ENCODE assay signal across 2 cellular contexts in the genomic region with DNA sequence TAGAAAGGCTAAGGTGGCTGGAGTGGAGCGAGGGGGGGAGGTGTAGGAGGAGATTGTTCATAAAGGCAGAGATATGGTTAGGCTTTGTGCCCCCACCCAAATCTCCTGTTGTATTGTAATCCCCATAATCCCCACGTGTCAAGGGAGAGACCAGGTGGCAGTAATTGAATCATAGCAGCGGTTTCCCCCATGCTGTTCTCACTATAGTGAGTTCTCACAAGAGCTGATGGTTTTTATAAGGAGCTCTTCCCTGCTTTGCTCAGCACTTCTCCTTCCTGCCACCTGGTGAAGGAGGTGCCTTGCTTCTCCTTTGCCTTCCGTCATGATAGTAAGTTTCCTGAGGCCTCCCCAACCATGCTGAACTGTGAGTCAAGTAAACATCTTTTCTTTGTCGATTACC.
TF ChIP-seq lines count a peak whose summit lies in the region.

No MANE protein-coding gene starts in this region.

TF ChIP-seq in GM23338, 12 proteins besides CTCF, POLR2A, EP300 and RAD21 (continues in another document):
- TF ChIP-seq, protein P1, sequence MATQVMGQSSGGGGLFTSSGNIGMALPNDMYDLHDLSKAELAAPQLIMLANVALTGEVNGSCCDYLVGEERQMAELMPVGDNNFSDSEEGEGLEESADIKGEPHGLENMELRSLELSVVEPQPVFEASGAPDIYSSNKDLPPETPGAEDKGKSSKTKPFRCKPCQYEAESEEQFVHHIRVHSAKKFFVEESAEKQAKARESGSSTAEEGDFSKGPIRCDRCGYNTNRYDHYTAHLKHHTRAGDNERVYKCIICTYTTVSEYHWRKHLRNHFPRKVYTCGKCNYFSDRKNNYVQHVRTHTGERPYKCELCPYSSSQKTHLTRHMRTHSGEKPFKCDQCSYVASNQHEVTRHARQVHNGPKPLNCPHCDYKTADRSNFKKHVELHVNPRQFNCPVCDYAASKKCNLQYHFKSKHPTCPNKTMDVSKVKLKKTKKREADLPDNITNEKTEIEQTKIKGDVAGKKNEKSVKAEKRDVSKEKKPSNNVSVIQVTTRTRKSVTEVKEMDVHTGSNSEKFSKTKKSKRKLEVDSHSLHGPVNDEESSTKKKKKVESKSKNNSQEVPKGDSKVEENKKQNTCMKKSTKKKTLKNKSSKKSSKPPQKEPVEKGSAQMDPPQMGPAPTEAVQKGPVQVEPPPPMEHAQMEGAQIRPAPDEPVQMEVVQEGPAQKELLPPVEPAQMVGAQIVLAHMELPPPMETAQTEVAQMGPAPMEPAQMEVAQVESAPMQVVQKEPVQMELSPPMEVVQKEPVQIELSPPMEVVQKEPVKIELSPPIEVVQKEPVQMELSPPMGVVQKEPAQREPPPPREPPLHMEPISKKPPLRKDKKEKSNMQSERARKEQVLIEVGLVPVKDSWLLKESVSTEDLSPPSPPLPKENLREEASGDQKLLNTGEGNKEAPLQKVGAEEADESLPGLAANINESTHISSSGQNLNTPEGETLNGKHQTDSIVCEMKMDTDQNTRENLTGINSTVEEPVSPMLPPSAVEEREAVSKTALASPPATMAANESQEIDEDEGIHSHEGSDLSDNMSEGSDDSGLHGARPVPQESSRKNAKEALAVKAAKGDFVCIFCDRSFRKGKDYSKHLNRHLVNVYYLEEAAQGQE (IDR thresholded peaks at IDR 0.05; ENCODE audit: unreplicated experiment), result no peak
- no peak for TF ChIP-seq POLR2AphosphoS5 (IDR thresholded peaks at IDR 0.05; ENCODE audit: low read depth)
- no peak for TF ChIP-seq ZNF331 (CRISPR knock-in tag; IDR thresholded peaks at IDR 0.05; ENCODE audit: low read depth)
- TF ChIP-seq JUNB (IDR thresholded peaks at IDR 0.05; ENCODE audit: unreplicated experiment), result no peak
- TF ChIP-seq EZH2phosphoT487 (IDR thresholded peaks at IDR 0.05; ENCODE audit: unreplicated experiment), result no peak
- no peak for TF ChIP-seq STAT1 (IDR thresholded peaks at IDR 0.05; ENCODE audit: unreplicated experiment)
- TF ChIP-seq NANOG (IDR thresholded peaks at IDR 0.05; ENCODE audit: borderline replicate concordance), result no peak
- TF ChIP-seq, protein P2, sequence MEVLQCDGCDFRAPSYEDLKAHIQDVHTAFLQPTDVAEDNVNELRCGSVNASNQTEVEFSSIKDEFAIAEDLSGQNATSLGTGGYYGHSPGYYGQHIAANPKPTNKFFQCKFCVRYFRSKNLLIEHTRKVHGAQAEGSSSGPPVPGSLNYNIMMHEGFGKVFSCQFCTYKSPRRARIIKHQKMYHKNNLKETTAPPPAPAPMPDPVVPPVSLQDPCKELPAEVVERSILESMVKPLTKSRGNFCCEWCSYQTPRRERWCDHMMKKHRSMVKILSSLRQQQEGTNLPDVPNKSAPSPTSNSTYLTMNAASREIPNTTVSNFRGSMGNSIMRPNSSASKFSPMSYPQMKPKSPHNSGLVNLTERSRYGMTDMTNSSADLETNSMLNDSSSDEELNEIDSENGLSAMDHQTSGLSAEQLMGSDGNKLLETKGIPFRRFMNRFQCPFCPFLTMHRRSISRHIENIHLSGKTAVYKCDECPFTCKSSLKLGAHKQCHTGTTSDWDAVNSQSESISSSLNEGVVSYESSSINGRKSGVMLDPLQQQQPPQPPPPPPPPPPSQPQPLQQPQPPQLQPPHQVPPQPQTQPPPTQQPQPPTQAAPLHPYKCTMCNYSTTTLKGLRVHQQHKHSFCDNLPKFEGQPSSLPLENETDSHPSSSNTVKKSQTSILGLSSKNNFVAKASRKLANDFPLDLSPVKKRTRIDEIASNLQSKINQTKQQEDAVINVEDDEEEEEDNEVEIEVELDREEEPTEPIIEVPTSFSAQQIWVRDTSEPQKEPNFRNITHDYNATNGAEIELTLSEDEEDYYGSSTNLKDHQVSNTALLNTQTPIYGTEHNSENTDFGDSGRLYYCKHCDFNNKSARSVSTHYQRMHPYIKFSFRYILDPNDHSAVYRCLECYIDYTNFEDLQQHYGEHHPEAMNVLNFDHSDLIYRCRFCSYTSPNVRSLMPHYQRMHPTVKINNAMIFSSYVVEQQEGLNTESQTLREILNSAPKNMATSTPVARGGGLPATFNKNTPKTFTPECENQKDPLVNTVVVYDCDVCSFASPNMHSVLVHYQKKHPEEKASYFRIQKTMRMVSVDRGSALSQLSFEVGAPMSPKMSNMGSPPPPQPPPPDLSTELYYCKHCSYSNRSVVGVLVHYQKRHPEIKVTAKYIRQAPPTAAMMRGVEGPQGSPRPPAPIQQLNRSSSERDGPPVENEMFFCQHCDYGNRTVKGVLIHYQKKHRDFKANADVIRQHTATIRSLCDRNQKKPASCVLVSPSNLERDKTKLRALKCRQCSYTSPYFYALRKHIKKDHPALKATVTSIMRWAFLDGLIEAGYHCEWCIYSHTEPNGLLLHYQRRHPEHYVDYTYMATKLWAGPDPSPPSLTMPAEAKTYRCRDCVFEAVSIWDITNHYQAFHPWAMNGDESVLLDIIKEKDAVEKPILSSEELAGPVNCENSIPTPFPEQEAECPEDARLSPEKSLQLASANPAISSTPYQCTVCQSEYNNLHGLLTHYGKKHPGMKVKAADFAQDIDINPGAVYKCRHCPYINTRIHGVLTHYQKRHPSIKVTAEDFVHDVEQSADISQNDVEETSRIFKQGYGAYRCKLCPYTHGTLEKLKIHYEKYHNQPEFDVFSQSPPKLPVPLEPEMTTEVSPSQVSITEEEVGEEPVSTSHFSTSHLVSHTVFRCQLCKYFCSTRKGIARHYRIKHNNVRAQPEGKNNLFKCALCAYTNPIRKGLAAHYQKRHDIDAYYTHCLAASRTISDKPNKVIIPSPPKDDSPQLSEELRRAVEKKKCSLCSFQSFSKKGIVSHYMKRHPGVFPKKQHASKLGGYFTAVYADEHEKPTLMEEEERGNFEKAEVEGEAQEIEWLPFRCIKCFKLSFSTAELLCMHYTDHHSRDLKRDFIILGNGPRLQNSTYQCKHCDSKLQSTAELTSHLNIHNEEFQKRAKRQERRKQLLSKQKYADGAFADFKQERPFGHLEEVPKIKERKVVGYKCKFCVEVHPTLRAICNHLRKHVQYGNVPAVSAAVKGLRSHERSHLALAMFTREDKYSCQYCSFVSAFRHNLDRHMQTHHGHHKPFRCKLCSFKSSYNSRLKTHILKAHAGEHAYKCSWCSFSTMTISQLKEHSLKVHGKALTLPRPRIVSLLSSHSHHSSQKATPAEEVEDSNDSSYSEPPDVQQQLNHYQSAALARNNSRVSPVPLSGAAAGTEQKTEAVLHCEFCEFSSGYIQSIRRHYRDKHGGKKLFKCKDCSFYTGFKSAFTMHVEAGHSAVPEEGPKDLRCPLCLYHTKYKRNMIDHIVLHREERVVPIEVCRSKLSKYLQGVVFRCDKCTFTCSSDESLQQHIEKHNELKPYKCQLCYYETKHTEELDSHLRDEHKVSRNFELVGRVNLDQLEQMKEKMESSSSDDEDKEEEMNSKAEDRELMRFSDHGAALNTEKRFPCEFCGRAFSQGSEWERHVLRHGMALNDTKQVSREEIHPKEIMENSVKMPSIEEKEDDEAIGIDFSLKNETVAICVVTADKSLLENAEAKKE (CRISPR knock-in tag; IDR thresholded peaks at IDR 0.05), result no peak
- TF ChIP-seq EZH2 (IDR thresholded peaks at IDR 0.05; ENCODE audit: low read depth, unreplicated experiment), result no peak
- TF ChIP-seq, protein P3, sequence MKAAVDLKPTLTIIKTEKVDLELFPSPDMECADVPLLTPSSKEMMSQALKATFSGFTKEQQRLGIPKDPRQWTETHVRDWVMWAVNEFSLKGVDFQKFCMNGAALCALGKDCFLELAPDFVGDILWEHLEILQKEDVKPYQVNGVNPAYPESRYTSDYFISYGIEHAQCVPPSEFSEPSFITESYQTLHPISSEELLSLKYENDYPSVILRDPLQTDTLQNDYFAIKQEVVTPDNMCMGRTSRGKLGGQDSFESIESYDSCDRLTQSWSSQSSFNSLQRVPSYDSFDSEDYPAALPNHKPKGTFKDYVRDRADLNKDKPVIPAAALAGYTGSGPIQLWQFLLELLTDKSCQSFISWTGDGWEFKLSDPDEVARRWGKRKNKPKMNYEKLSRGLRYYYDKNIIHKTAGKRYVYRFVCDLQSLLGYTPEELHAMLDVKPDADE (IDR thresholded peaks at IDR 0.05), result no peak

TF ChIP-seq in WTC11, 78 proteins besides CTCF, POLR2A, EP300 and RAD21 (continued from another document):
- TF ChIP-seq, protein P4, sequence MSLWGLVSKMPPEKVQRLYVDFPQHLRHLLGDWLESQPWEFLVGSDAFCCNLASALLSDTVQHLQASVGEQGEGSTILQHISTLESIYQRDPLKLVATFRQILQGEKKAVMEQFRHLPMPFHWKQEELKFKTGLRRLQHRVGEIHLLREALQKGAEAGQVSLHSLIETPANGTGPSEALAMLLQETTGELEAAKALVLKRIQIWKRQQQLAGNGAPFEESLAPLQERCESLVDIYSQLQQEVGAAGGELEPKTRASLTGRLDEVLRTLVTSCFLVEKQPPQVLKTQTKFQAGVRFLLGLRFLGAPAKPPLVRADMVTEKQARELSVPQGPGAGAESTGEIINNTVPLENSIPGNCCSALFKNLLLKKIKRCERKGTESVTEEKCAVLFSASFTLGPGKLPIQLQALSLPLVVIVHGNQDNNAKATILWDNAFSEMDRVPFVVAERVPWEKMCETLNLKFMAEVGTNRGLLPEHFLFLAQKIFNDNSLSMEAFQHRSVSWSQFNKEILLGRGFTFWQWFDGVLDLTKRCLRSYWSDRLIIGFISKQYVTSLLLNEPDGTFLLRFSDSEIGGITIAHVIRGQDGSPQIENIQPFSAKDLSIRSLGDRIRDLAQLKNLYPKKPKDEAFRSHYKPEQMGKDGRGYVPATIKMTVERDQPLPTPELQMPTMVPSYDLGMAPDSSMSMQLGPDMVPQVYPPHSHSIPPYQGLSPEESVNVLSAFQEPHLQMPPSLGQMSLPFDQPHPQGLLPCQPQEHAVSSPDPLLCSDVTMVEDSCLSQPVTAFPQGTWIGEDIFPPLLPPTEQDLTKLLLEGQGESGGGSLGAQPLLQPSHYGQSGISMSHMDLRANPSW (CRISPR knock-in tag; conservative IDR thresholded peaks at IDR 0.05; ENCODE audit: low read depth), result no peak
- TF ChIP-seq ELF4 (CRISPR knock-in tag; IDR thresholded peaks at IDR 0.05; ENCODE audit: low read depth) (no peak), KAT7 (CRISPR knock-in tag; IDR thresholded peaks at IDR 0.05; ENCODE audit: borderline replicate concordance) (no peak), SMAD3 (CRISPR knock-in tag; IDR thresholded peaks at IDR 0.05; ENCODE audit: borderline replicate concordance) (no peak), IRF2 (CRISPR knock-in tag; IDR thresholded peaks at IDR 0.05; ENCODE audit: borderline replicate concordance, low read depth) (no peak), GABPB1 (CRISPR knock-in tag; IDR thresholded peaks at IDR 0.05) (no peak), ZNF416 (CRISPR knock-in tag; IDR thresholded peaks at IDR 0.05) (no peak)
- TF ChIP-seq, protein P5, sequence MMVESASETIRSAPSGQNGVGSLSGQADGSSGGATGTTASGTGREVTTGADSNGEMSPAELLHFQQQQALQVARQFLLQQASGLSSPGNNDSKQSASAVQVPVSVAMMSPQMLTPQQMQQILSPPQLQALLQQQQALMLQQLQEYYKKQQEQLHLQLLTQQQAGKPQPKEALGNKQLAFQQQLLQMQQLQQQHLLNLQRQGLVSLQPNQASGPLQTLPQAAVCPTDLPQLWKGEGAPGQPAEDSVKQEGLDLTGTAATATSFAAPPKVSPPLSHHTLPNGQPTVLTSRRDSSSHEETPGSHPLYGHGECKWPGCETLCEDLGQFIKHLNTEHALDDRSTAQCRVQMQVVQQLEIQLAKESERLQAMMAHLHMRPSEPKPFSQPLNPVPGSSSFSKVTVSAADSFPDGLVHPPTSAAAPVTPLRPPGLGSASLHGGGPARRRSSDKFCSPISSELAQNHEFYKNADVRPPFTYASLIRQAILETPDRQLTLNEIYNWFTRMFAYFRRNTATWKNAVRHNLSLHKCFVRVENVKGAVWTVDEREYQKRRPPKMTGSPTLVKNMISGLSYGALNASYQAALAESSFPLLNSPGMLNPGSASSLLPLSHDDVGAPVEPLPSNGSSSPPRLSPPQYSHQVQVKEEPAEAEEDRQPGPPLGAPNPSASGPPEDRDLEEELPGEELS (CRISPR knock-in tag; IDR thresholded peaks at IDR 0.05), result no peak
- TF ChIP-seq, protein P6, sequence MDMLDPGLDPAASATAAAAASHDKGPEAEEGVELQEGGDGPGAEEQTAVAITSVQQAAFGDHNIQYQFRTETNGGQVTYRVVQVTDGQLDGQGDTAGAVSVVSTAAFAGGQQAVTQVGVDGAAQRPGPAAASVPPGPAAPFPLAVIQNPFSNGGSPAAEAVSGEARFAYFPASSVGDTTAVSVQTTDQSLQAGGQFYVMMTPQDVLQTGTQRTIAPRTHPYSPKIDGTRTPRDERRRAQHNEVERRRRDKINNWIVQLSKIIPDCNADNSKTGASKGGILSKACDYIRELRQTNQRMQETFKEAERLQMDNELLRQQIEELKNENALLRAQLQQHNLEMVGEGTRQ (CRISPR knock-in tag; IDR thresholded peaks at IDR 0.05), result no peak
